In genomic region chr5:85479849-85480248, GRCh38 we compare ENCODE assay signal across 1 cellular context.
TF ChIP-seq lines count a peak whose summit lies in the region.

No MANE protein-coding gene starts in this region.

TF ChIP-seq in GM23338, 12 proteins besides CTCF, POLR2A, EP300 and RAD21:
- no peak for TF ChIP-seq REST (IDR thresholded peaks at IDR 0.05; ENCODE audit: unreplicated experiment)
- TF ChIP-seq ETS1 (IDR thresholded peaks at IDR 0.05), result no peak
- TF ChIP-seq ZNF114 (CRISPR knock-in tag; IDR thresholded peaks at IDR 0.05), result no peak
- no peak for TF ChIP-seq EZH2 (IDR thresholded peaks at IDR 0.05; ENCODE audit: low read depth, unreplicated experiment)
- no peak for TF ChIP-seq NANOG (IDR thresholded peaks at IDR 0.05; ENCODE audit: borderline replicate concordance)
- TF ChIP-seq STAT1 (IDR thresholded peaks at IDR 0.05; ENCODE audit: unreplicated experiment), result no peak
- no peak for TF ChIP-seq CREB1 (CRISPR knock-in tag; IDR thresholded peaks at IDR 0.05; ENCODE audit: low read depth)
- TF ChIP-seq ZNF462 (CRISPR knock-in tag; IDR thresholded peaks at IDR 0.05), result no peak
- TF ChIP-seq EZH2phosphoT487 (IDR thresholded peaks at IDR 0.05; ENCODE audit: unreplicated experiment), result no peak
- TF ChIP-seq POLR2AphosphoS5 (IDR thresholded peaks at IDR 0.05; ENCODE audit: low read depth), result no peak
- no peak for TF ChIP-seq JUNB (IDR thresholded peaks at IDR 0.05; ENCODE audit: unreplicated experiment)
- TF ChIP-seq ZNF331 (CRISPR knock-in tag; IDR thresholded peaks at IDR 0.05; ENCODE audit: low read depth), result no peak
